Comparison of ENCODE assay signal across 9 cellular contexts in genomic region chr1:228697209-228698016, GRCh38. TPM values are rescaled to one million over a fixed set of nuclear protein-coding genes. Genes with fewer than 3 reads are reported as not detected.
DNase-seq lines count a peak whose midpoint lies in the region; ATAC-seq and TF ChIP-seq lines count a peak whose summit lies in the region.
"Had no signal": no experiment of that assay in that cellular context is flagged by ENCODE, and none has a peak within 500 bp of the region (broad histone marks: within the 10 kb centered on the region; RNA-seq: fewer than 3 reads in every experiment).

No MANE protein-coding gene starts in this region.

- no peak overlapping the region for H3K27ac ChIP-seq in left ventricle myocardium inferior (replicated peaks)
- no peak overlapping the region for H3K27ac ChIP-seq in thoracic aorta

- H3K4me1 ChIP-seq in left ventricle myocardium inferior (no peaks in the 10 kb centered on the region), thoracic aorta (ENCODE audit: control insufficient read depth in 1 of 2, low read depth in 2 of 2) (peaks cover 0 to 8% of the 10 kb centered on the region in 2 donors)

- no peaks in the 10 kb centered on the region for H3K27me3 ChIP-seq in left ventricle myocardium inferior (ENCODE audit: low read depth)
- H3K27me3 ChIP-seq in thoracic aorta (replicated peaks; ENCODE audit: insufficient read depth), result no peaks in the 10 kb centered on the region

- peak in 2 of 3 experiments; percentile 5 to 49 for DNase-seq in NCI-H1417 (lab: John Stamatoyannopoulos, UW)
- DNase-seq in NCI-H1417 treated with DMSO at 0.1 percent for 48 hours (lab: John Stamatoyannopoulos, UW), result no peak
- peak; percentile 44 for DNase-seq in SHP77 treated with DMSO at 0.1 percent for 48 hours (lab: John Stamatoyannopoulos, UW)
- peak; percentile 42 for DNase-seq in left ventricle myocardium inferior
- DNase-seq in thoracic aorta (ENCODE audit: low spot score), result peak; percentile 42
- DNase-seq in NCI-H526 treated with DMSO at 0.1 percent for 48 hours (lab: John Stamatoyannopoulos, UW), result no peak
- DNase-seq in NCI-H1048 (lab: John Stamatoyannopoulos, UW), result no peak
- DNase-seq: activated T-cell treated with anti-CD3 and anti-CD28 coated beads, Interleukin-2, amount 50 U/mL, for 4 hours had no signal

- H3K4me3 ChIP-seq in left ventricle myocardium inferior, result no peak overlapping the region
- H3K4me3 ChIP-seq in thoracic aorta, result no peak overlapping the region

- intact Hi-C loops in left ventricle myocardium inferior (cut with micrococcal nuclease), result no loop called here

- H3K9me3 ChIP-seq in left ventricle myocardium inferior (replicated peaks) (peaks cover 3% of the 10 kb centered on the region), thoracic aorta (no peaks in the 10 kb centered on the region)

- H3K36me3 ChIP-seq in left ventricle myocardium inferior (no peaks in the 10 kb centered on the region), thoracic aorta (no peaks in the 10 kb centered on the region)

- no peak for TF ChIP-seq CTCF in left ventricle myocardium inferior (IDR thresholded peaks at IDR 0.05; ENCODE audit: borderline replicate concordance)
- TF ChIP-seq CTCF in thoracic aorta (IDR thresholded peaks at IDR 0.05), result no peak

- ATAC-seq in thoracic aorta (ENCODE audit: insufficient number of reproducible peaks, low FRiP score, low read depth) (peak; percentile 43), HG03039 (IDR thresholded peaks at IDR 0.05; ENCODE audit: unreplicated experiment) (no peak)

RNA-seq across cellular contexts. Expression of gene RHOU, which starts 37.9 kb away (rescaled TPM):
- total RNA-seq in left ventricle myocardium inferior, result 5.1 TPM
- 10 to 100 TPM; 23.0 to 37.7 TPM for total RNA-seq in thoracic aorta

Comparison
In these comparisons a context has a peak if more than half of its experiments do, and no peak if none do; other contexts are left out.
1. DNase-seq: peak in NCI-H1417 (2 of 3), SHP77 treated with DMSO at 0.1 percent for 48 hours (single experiment), left ventricle myocardium inferior (single experiment) and thoracic aorta (single experiment); none in NCI-H1417 treated with DMSO at 0.1 percent for 48 hours (single experiment), NCI-H526 treated with DMSO at 0.1 percent for 48 hours (single experiment) and NCI-H1048 (single experiment).